21 cellular contexts compared by ENCODE assay signal in genomic region chr4:169152899-169153298, GRCh38.
A peak's percentile ranks its signal among the peaks of the same experiment; 100 is the strongest.
DNase-seq lines count a peak whose midpoint lies in the region; ATAC-seq, FAIRE-seq and TF ChIP-seq lines count a peak whose summit lies in the region.
"Had no signal": no experiment of that assay in that cellular context is flagged by ENCODE, and none has a peak within 500 bp of the region (broad histone marks: within the 10 kb centered on the region; RNA-seq: fewer than 3 reads in every experiment).

No MANE protein-coding gene starts in this region.

- intact Hi-C loops in IMR-90 (cut with micrococcal nuclease): loop anchor here (5.0 kb wide), 1 partner anchor 114 kb away; no protein-coding TSS in a partner anchor

- no peak overlapping the region for H3K4me3 ChIP-seq in IMR-90 (ENCODE audit: insufficient read depth, low read depth, low read length)
- no peak overlapping the region for H3K4me3 ChIP-seq in H1 (ENCODE audit: extremely low read depth in 1 of 4, insufficient read depth in 2 of 4, low read depth in 3 of 4, low read length in 4 of 4)
- no peak overlapping the region for H3K4me3 ChIP-seq in mesodermal cell (ENCODE audit: extremely low read depth, insufficient read depth, low read length, poor library complexity, severe bottlenecking)
- H3K4me3 ChIP-seq: colonic mucosa, sigmoid colon, SJSA1 had no signal

- peak overlapping the region in 1 of 2 experiments; percentile 4; a peak in 1 of 4 replicates for H4K8ac ChIP-seq in IMR-90 (ENCODE audit: low read depth in 2 of 2, low read length in 2 of 2)
- H4K8ac ChIP-seq in H1 (ENCODE audit: extremely low read depth, insufficient read depth, low read length): no peak overlapping the region

- H3K56ac ChIP-seq in IMR-90 (ENCODE audit: extremely low read depth, insufficient read depth, low read length) (no peak overlapping the region), H1 (replicated peaks; ENCODE audit: insufficient read length, low read depth, low read length) (no peak overlapping the region)

- H2BK12ac ChIP-seq in H1 (ENCODE audit: low read depth, low read length): no peak overlapping the region

- ATAC-seq in IMR-90 (ENCODE audit: low read depth) (no peak), HG03460 (IDR thresholded peaks at IDR 0.05; ENCODE audit: unreplicated experiment) (no peak)

- no peak for TF ChIP-seq EP300 in H1 (IDR thresholded peaks at IDR 0.05; ENCODE audit: borderline replicate concordance in 1 of 2, low read depth in 2 of 2, low read length in 2 of 2)

- no peaks in the 10 kb centered on the region for H3K23me2 ChIP-seq in H1 (ENCODE audit: low read depth, low read length)

- H2BK20ac ChIP-seq in IMR-90 (ENCODE audit: low read depth, low read length): no peak overlapping the region; the same call in 1 of the 2 replicates
- H2BK20ac ChIP-seq in H1 (ENCODE audit: low read length): no peak overlapping the region

- H3K27me3 ChIP-seq in IMR-90 (ENCODE audit: control insufficient read depth, insufficient read depth, low read length) (no peaks in the 10 kb centered on the region), H1 (replicated peaks in 1 of 4; ENCODE audit: control insufficient read depth in 3 of 4, extremely low read depth in 1 of 4, insufficient read depth in 3 of 4, low read length in 3 of 4) (no peaks in the 10 kb centered on the region)
- H3K27me3 ChIP-seq: colonic mucosa, neutrophil, sigmoid colon, SJSA1 had no signal

- H2AK5ac ChIP-seq in IMR-90 (ENCODE audit: low read depth, low read length) (peak overlapping the region; percentile 63; the same call in 1 of the 2 replicates), H1 (ENCODE audit: low read depth, low read length) (no peak overlapping the region)

- H3K9ac ChIP-seq in IMR-90 (ENCODE audit: low read depth, low read length) (no peak overlapping the region), H1 (replicated peaks in 1 of 4; ENCODE audit: extremely low read depth in 1 of 4, low read depth in 3 of 4, low read length in 3 of 4) (no peak overlapping the region)

- H4K20me1 ChIP-seq in IMR-90 (ENCODE audit: insufficient read depth, low read length): no peaks in the 10 kb centered on the region; the same call in 1 of the 2 replicates
- no peaks in the 10 kb centered on the region for H4K20me1 ChIP-seq in H1 (replicated peaks in 1 of 2; ENCODE audit: control insufficient read depth in 1 of 2, insufficient read depth in 2 of 2, low read length in 2 of 2)

- H3K4me1 ChIP-seq in IMR-90 (ENCODE audit: control insufficient read depth, insufficient read depth, low read length) (peaks cover 18% of the 10 kb centered on the region), H1 (replicated peaks in 1 of 4; ENCODE audit: control insufficient read depth in 3 of 4, insufficient read depth in 4 of 4, low read length in 3 of 4) (peaks cover 0 to 3% (median 0%) of the 10 kb centered on the region in 4 experiments; a peak in 1 of 7 replicates), mesodermal cell (ENCODE audit: control insufficient read depth, insufficient read depth, low read length, poor library complexity, severe bottlenecking) (peaks cover 5% of the 10 kb centered on the region)
- H3K4me1 ChIP-seq: sigmoid colon had no signal

- H3K79me1 ChIP-seq in IMR-90 (ENCODE audit: low read depth in 1 of 2, low read length in 2 of 2) (peaks cover 34 to 70% of the 10 kb centered on the region in 2 experiments), H1 (ENCODE audit: low read depth, low read length) (no peaks in the 10 kb centered on the region)

- no peak overlapping the region for H4K91ac ChIP-seq in IMR-90 (ENCODE audit: insufficient read depth, low read depth, low read length)
- H4K91ac ChIP-seq in H1 (replicated peaks; ENCODE audit: insufficient read length, low read length): no peak overlapping the region

- no peak overlapping the region for H2AFZ ChIP-seq in IMR-90 (replicated peaks; ENCODE audit: low read length, poor library complexity)
- no peak overlapping the region for H2AFZ ChIP-seq in H1 (ENCODE audit: low read length)

- POLR2A ChIA-PET in IMR-90 (lab: Charles Lee; ENCODE audit: unreplicated experiment): interaction anchor here (0.6 kb wide), 1 partner anchor 56 kb away, joined by 3 read pairs; no protein-coding TSS in a partner anchor
- POLR2A ChIA-PET in H1 (lab: Charles Lee; ENCODE audit: partially characterized antibody): interaction anchor here (0.6 to 1.0 kb wide), 2 partner anchors 74 to 332 kb away, joined by 3 to 4 read pairs; no protein-coding TSS in a partner anchor

- 0 out of 2 replicates have a peak overlapping the region, but pooled peaks have one; percentile 40 for H3K23ac ChIP-seq in IMR-90 (ENCODE audit: low read depth, low read length)
- H3K23ac ChIP-seq in H1 (ENCODE audit: insufficient read length): no peak overlapping the region

- CTCF ChIA-PET in IMR-90 (lab: Yijun Ruan, JAX) (interaction anchor here (1.5 to 1.7 kb wide), 2 partner anchors 13 to 37 kb away, joined by 3 to 6 read pairs; no protein-coding TSS in a partner anchor), H1 (lab: Charles Lee; ENCODE audit: partially characterized antibody) (interaction anchor here (0.6 to 3.8 kb wide), 32 partner anchors 9 to 335 kb away, joined by 3 to 17 read pairs (median 3); no protein-coding TSS in a partner anchor)

- no peak overlapping the region for H2AK9ac ChIP-seq in IMR-90 (replicated peaks; ENCODE audit: low read depth, low read length, poor library complexity)

- no peak for TF ChIP-seq POLR2A in IMR-90 (IDR thresholded peaks at IDR 0.05; ENCODE audit: low read depth, low read length)
- TF ChIP-seq POLR2A in H1 (IDR thresholded peaks at IDR 0.05; ENCODE audit: control extremely low read depth in 1 of 2, low read depth in 2 of 2, low read length in 2 of 2): no peak

- in situ Hi-C loops in IMR-90 (cut with MboI; ENCODE audit: low sequenced_read_pairs): no loop called here

- H3K14ac ChIP-seq in IMR-90 (replicated peaks; ENCODE audit: low read depth, low read length) (peak overlapping the region; percentile 30; the same call in 1 of the 2 replicates), H1 (ENCODE audit: insufficient read length) (no peak overlapping the region)

- H3K4me2 ChIP-seq in IMR-90 (ENCODE audit: low read depth, low read length) (no peak overlapping the region), H1 (ENCODE audit: insufficient read depth in 1 of 2, low read depth in 2 of 2, low read length in 2 of 2) (no peak overlapping the region)

- BruUV-seq in IMR-90 (replicated peaks; lab: Mats Ljungman, UMichigan): no TSS peak

- no peak overlapping the region for H4K5ac ChIP-seq in IMR-90 (ENCODE audit: low read depth, low read length)
- H4K5ac ChIP-seq in H1 (ENCODE audit: insufficient read length, low read depth, low read length): no peak overlapping the region

- H3K18ac ChIP-seq in IMR-90 (ENCODE audit: low read depth, low read length) (peak overlapping the region; percentile 18; the same call in 1 of the 2 replicates), H1 (ENCODE audit: extremely low read depth, low read length) (no peak overlapping the region)

- dilution Hi-C loops in IMR-90 (cut with HindIII; ENCODE audit: low sequenced_read_pairs, unreplicated experiment): no loop called here

- H2BK5ac ChIP-seq in IMR-90 (ENCODE audit: low read depth, low read length, poor library complexity, severe bottlenecking) (no peak overlapping the region), H1 (ENCODE audit: low read depth, low read length) (no peak overlapping the region)

- FAIRE-seq in H1 (lab: Jason Lieb, UNC): peak; percentile 45

- no peak overlapping the region for H2BK120ac ChIP-seq in IMR-90 (ENCODE audit: low read depth, low read length)
- no peak overlapping the region for H2BK120ac ChIP-seq in H1 (replicated peaks; ENCODE audit: low read depth, low read length)

- peaks cover 5% of the 10 kb centered on the region for H3K9me1 ChIP-seq in IMR-90 (ENCODE audit: insufficient read depth, low read length)

- TF ChIP-seq RAD21 in IMR-90 (IDR thresholded peaks at IDR 0.05; ENCODE audit: low read length) (no peak), H1 (IDR thresholded peaks at IDR 0.05 in 1 of 2, conservative IDR thresholded peaks at IDR 0.05 in 1 of 2; ENCODE audit: low read depth in 2 of 2, low read length in 2 of 2) (peak; percentile 32 to 54)

- no CpG with 5 or more reads among the region's 4 CpGs for WGBS in IMR-90 (ENCODE audit: extremely low coverage in 2 of 2, insufficient read length in 1 of 2), 2 experiments
- 79% methylated on average over 4 of the region's 4 CpGs; no CpG with 5 or more reads in 1 of the 2 experiments for WGBS in H1 (ENCODE audit: extremely low coverage in 1 of 2, insufficient coverage in 1 of 2, insufficient read length in 1 of 2, insufficient replicate concordance in 2 of 2, low coverage in 1 of 2, low lambda C conversion rate in 2 of 2, missing lambda C conversion rate in 1 of 2), 2 experiments
- WGBS in mesodermal cell (ENCODE audit: insufficient coverage in 2 of 2), 2 experiments: 86% methylated on average over 1 of the region's 4 CpGs; no CpG with 5 or more reads in 1 of the 2 experiments

- H3K79me2 ChIP-seq in H1 (ENCODE audit: control insufficient read depth in 1 of 2, insufficient read depth in 2 of 2, low read length in 2 of 2): no peaks in the 10 kb centered on the region

- H3K36me3 ChIP-seq in IMR-90 (ENCODE audit: control insufficient read depth, insufficient read depth, low read length) (peaks cover 13% of the 10 kb centered on the region), H1 (ENCODE audit: control insufficient read depth in 2 of 4, insufficient read depth in 4 of 4, low read length in 3 of 4) (no peaks in the 10 kb centered on the region; a peak in 1 of 8 replicates), mesodermal cell (ENCODE audit: control insufficient read depth, insufficient read depth, low read length) (peaks cover 21% of the 10 kb centered on the region)
- H3K36me3 ChIP-seq: colonic mucosa had no signal

- no peak for DNase-seq in IMR-90
- no peak for DNase-seq in H1 (ENCODE audit: low read depth in 1 of 2, low spot score in 2 of 2)
- DNase-seq in NCI-H1417 treated with DMSO at 0.1 percent for 48 hours (lab: John Stamatoyannopoulos, UW): no peak
- no peak for DNase-seq in NCI-H2107 (lab: John Stamatoyannopoulos, UW)
- DNase-seq in NCI-H345 treated with DMSO at 0.1 percent for 48 hours (lab: John Stamatoyannopoulos, UW; ENCODE audit: unreplicated experiment): no peak
- DNase-seq: activated CD4-positive, alpha-beta T cell treated with anti-CD3 and anti-CD28 coated beads for 4 hours; activated gamma-delta T cell treated with Interleukin-2 at 50 U/mL for 16 hours; colonic mucosa; glutamatergic neuron; islet precursor cell; Karpas-422; NCI-H1436 treated with DMSO at 0.1 percent for 48 hours; OCI-M1; sigmoid colon; stimulated activated CD4-positive, alpha-beta T cell treated with anti-CD3 and anti-CD28 coated beads, Interleukin-2, amount 100 ng/mL, for 48 hours; T1000 had no signal

- H3K4ac ChIP-seq in IMR-90 (ENCODE audit: low read depth, low read length) (peak overlapping the region; percentile 27), H1 (replicated peaks; ENCODE audit: insufficient read length, low read depth, low read length) (no peak overlapping the region)

- H2BK15ac ChIP-seq in IMR-90 (ENCODE audit: low read depth, low read length): no peak overlapping the region; the same call in 2 of the 3 replicates
- no peak overlapping the region for H2BK15ac ChIP-seq in H1 (ENCODE audit: low read length)

- TF ChIP-seq CTCF in C4-2B (conservative IDR thresholded peaks at IDR 0.05) (peak; percentile 20), IMR-90 (conservative IDR thresholded peaks at IDR 0.05; ENCODE audit: low read depth, low read length) (no peak), H1 (IDR thresholded peaks at IDR 0.05; ENCODE audit: control extremely low read depth in 1 of 3, insufficient read depth in 1 of 3, low read depth in 1 of 3, low read length in 3 of 3) (peak; percentile 35 to 44 (median 38))

- H3K27ac ChIP-seq in C4-2B (no peak overlapping the region), IMR-90 (ENCODE audit: insufficient read depth, low read length) (no peak overlapping the region), H1 (ENCODE audit: low read depth, low read length) (no peak overlapping the region), mesodermal cell (ENCODE audit: low read depth, low read length, severe bottlenecking) (peak overlapping the region; percentile 30)
- H3K27ac ChIP-seq: colonic mucosa, neutrophil, sigmoid colon, SJSA1 had no signal

- no peaks in the 10 kb centered on the region for H3K9me3 ChIP-seq in IMR-90 (ENCODE audit: control insufficient read depth, insufficient read depth, low read length)
- no peaks in the 10 kb centered on the region for H3K9me3 ChIP-seq in H1 (ENCODE audit: insufficient read depth in 2 of 2, low read depth in 1 of 2, low read length in 1 of 2)
- H3K9me3 ChIP-seq in mesodermal cell (ENCODE audit: control insufficient read depth, low read length): no peaks in the 10 kb centered on the region
- H3K9me3 ChIP-seq: colonic mucosa, neutrophil, sigmoid colon, SJSA1 had no signal
